Comparison of ENCODE assay signal across 15 cellular contexts in the genomic region with DNA sequence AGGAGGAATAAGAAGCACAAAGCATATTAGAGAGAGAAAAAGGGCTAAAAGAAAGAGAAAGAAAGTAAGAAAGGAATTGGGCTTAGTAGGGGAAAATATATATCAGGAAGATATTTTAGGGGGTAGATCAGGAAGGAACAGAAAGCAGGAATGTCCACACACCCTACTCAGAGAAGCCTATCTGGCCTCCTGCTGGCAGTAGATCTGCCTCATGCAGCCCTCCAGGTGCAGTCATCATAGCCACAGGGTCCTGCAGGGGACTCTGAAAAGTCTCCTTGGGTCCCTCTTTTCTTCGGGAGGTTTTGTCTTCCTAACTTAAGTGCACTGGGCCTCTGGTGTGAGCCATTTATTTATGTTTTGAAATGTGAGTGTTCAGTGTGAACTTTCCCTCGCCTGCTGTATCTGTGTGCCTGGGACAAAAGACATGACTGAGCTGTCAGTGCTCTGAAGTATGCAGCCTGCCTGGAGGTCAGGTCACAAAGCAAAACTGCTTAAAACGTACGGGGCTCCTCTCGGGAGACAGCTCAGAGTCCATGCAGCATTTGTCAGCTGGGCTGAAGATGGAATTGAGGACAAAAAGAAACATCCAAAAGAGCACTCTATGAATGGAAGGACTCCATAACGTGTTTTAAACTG.
DNase-seq lines count a peak whose midpoint lies in the region; ATAC-seq and TF ChIP-seq lines count a peak whose summit lies in the region.
"Had no signal": no experiment of that assay in that cellular context is flagged by ENCODE, and none has a peak within 500 bp of the region (broad histone marks: within the 10 kb centered on the region; RNA-seq: fewer than 3 reads in every experiment).

No MANE protein-coding gene starts in this region.

- H3K4me1 ChIP-seq in right atrium auricular region (peaks cover 0 to 14% of the 10 kb centered on the region in 2 donors), heart right ventricle (peaks cover 0 to 46% (median 9%) of the 10 kb centered on the region in 9 donors)
- H3K4me1 ChIP-seq: BLaER1 treated with 17β-estradiol and CSF1 and Interleukin-3, amounts not matched to agents 10 nM and 100 nM had no signal

- ATAC-seq in Right ventricle myocardium inferior, result peak; percentile 73
- ATAC-seq in heart right ventricle, result peak; percentile 28 to 81 (median 64)
- ATAC-seq in activated CD4-positive, CD25-positive, alpha-beta regulatory T cell treated with anti-CD3 and anti-CD28 coated beads, Interleukin-2, amount 50 U/mL, for 24 hours, result no peak
- no peak for ATAC-seq in stimulated activated naive CD8-positive, alpha-beta T cell treated with anti-CD3 and anti-CD28 coated beads, Interleukin-15, Interleukin-2, amounts not matched to agents 100 U/mL and 50 U/mL, for 24 hours

- H3K27ac Mint-ChIP-seq in nephron progenitor cell, result peak overlapping the region; percentile 40

- H3K4me3 ChIP-seq in right atrium auricular region (no peak overlapping the region), heart right ventricle (no peak overlapping the region)
- H3K4me3 ChIP-seq: BLaER1 treated with 17β-estradiol and CSF1 and Interleukin-3, amounts not matched to agents 10 nM and 100 nM had no signal

- H3K36me3 Mint-ChIP-seq in nephron progenitor cell (ENCODE audit: low read depth), result no peaks in the 10 kb centered on the region

- no peaks in the 10 kb centered on the region for H3K9me3 Mint-ChIP-seq in nephron progenitor cell

- H3K27me3 Mint-ChIP-seq in nephron progenitor cell (ENCODE audit: low read depth, poor library complexity), result peaks cover 9% of the 10 kb centered on the region

- H3K27me3 ChIP-seq in right atrium auricular region, result no peaks in the 10 kb centered on the region
- H3K27me3 ChIP-seq in heart right ventricle, result no peaks in the 10 kb centered on the region
- H3K27me3 ChIP-seq: BLaER1 treated with 17β-estradiol and CSF1 and Interleukin-3, amounts not matched to agents 10 nM and 100 nM had no signal

- DNase-seq in Right ventricle myocardium inferior (ENCODE audit: missing footprints), result no peak
- no peak for DNase-seq in right atrium auricular region (ENCODE audit: low spot score)
- DNase-seq in heart right ventricle, result no peak
- no peak for DNase-seq in nephron progenitor cell
- no peak for DNase-seq in amniotic stem cell (lab: John Stamatoyannopoulos, UW)
- no peak for DNase-seq in SHP77 treated with DMSO at 0.1 percent for 48 hours (lab: John Stamatoyannopoulos, UW)
- DNase-seq in stimulated activated naive CD8-positive, alpha-beta T cell treated with anti-CD3 and anti-CD28 coated beads, Interleukin-15, Interleukin-2, amounts not matched to agents 100 U/mL and 50 U/mL, for 24 hours, result no peak
- DNase-seq: 8988T, DMS 273 treated with DMSO at 0.1 percent for 48 hours, H7, Karpas-422, NCI-H1930, NCI-H2171 had no signal

- TF ChIP-seq CTCF in right atrium auricular region (IDR thresholded peaks at IDR 0.05) (no peak), heart right ventricle (IDR thresholded peaks at IDR 0.05) (no peak), nephron progenitor cell (IDR thresholded peaks at IDR 0.05) (no peak)

- intact Hi-C loops in Right ventricle myocardium inferior (cut with DNase I) (no loop called here), heart right ventricle (cut with DNase I) (loop anchor here in 1 of 10 donors (10.0 kb wide), 1 partner anchor 157 kb away; no protein-coding TSS in a partner anchor)

- H3K4me1 Mint-ChIP-seq in nephron progenitor cell, result peaks cover 22% of the 10 kb centered on the region

- H3K9me3 ChIP-seq in right atrium auricular region, result no peaks in the 10 kb centered on the region
- no peaks in the 10 kb centered on the region for H3K9me3 ChIP-seq in heart right ventricle
- H3K9me3 ChIP-seq: BLaER1 treated with 17β-estradiol and CSF1 and Interleukin-3, amounts not matched to agents 10 nM and 100 nM had no signal

- 24 to 26% methylated on average over 6 of the region's 6 CpGs for WGBS in heart right ventricle, 2 donors

- peak overlapping the region; percentile 25 for H3K4me3 Mint-ChIP-seq in nephron progenitor cell

- H3K27ac ChIP-seq in right atrium auricular region (peak overlapping the region in 1 of 2 donors; percentile 45), heart right ventricle (peak overlapping the region in 6 of 10 donors; percentile 35 to 72 (median 44))
- H3K27ac ChIP-seq: BLaER1 treated with 17β-estradiol and CSF1 and Interleukin-3, amounts not matched to agents 10 nM and 100 nM had no signal

- no peaks in the 10 kb centered on the region for H3K36me3 ChIP-seq in right atrium auricular region
- no peaks in the 10 kb centered on the region for H3K36me3 ChIP-seq in heart right ventricle
- H3K36me3 ChIP-seq: BLaER1 treated with 17β-estradiol and CSF1 and Interleukin-3, amounts not matched to agents 10 nM and 100 nM had no signal

Comparison
In these comparisons a context has a peak if more than half of its experiments do, and no peak if none do; other contexts are left out.
1. ATAC-seq: peak in Right ventricle myocardium inferior (single experiment) and heart right ventricle (8 of 8); none in activated CD4-positive, CD25-positive, alpha-beta regulatory T cell treated with anti-CD3 and anti-CD28 coated beads, Interleukin-2, amount 50 U/mL, for 24 hours (0 of 2) and stimulated activated naive CD8-positive, alpha-beta T cell treated with anti-CD3 and anti-CD28 coated beads, Interleukin-15, Interleukin-2, amounts not matched to agents 100 U/mL and 50 U/mL, for 24 hours (single experiment).